Comparison of ENCODE assay signal across 1 cellular context in the genomic region with DNA sequence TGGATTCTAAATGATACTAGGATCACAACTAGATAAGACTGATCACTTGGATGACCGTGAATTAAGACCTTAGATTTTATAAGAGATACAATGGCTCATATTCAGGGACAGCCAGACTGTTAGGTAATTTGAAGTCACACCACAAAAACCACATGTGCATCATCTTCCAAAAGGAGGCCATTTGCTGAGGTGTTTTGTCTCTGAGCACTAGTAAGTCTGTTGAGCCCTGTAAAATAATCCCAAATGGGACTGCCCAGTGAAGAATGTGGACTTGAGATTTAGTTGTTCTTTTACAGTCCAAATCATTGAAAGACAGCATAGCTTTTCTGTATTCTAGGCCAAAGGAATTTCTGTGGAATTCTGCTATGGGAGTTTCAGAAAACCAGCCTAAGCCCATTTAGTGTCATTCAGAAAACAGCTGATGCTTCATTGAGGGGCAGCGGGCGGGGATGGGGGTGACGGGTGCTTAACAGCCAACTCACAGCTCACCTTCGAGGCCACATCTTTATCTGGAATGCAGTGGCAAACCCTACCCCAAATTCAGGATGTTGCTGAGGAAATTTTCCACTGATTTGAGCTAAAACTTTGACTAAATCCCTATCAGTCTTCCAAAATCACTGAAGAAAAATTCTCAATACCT.
TF ChIP-seq lines count a peak whose summit lies in the region.

No MANE protein-coding gene starts in this region.

TF ChIP-seq in IMR-90, 13 proteins besides CTCF, POLR2A, EP300 and RAD21:
- TF ChIP-seq RCOR1 (IDR thresholded peaks at IDR 0.05; ENCODE audit: insufficient replicate concordance, low read length) (no peak), FOS (IDR thresholded peaks at IDR 0.05; ENCODE audit: low read depth, low read length) (no peak), MXI1 (IDR thresholded peaks at IDR 0.05; ENCODE audit: borderline replicate concordance, low read depth, low read length) (no peak), MAFK (IDR thresholded peaks at IDR 0.05; ENCODE audit: low read depth, low read length) (no peak), SMC3 (IDR thresholded peaks at IDR 0.05; ENCODE audit: low read depth, low read length) (no peak), ELK1 (IDR thresholded peaks at IDR 0.05; ENCODE audit: borderline replicate concordance, low read depth, low read length) (no peak), BHLHE40 (IDR thresholded peaks at IDR 0.05; ENCODE audit: low read depth, low read length) (no peak), MAZ (IDR thresholded peaks at IDR 0.05; ENCODE audit: borderline replicate concordance, low read depth, low read length) (no peak), CHD1 (IDR thresholded peaks at IDR 0.05; ENCODE audit: low read depth, low read length) (no peak), NFE2L2 (IDR thresholded peaks at IDR 0.05; ENCODE audit: low read depth, low read length) (no peak)
